15 cellular contexts compared by ENCODE assay signal in genomic region chr5:58357121-58357520, GRCh38.
"Had no signal": no experiment of that assay in that cellular context is flagged by ENCODE, and none has a peak within 500 bp of the region (broad histone marks: within the 10 kb centered on the region; RNA-seq: fewer than 3 reads in every experiment).

No MANE protein-coding gene starts in this region.

- H3K4me3 ChIP-seq: dorsolateral prefrontal cortex, right atrium auricular region, stomach, thoracic aorta, upper lobe of right lung had no signal

- H3K27me3 ChIP-seq: dorsolateral prefrontal cortex, right atrium auricular region, stomach, upper lobe of right lung had no signal

- H3K4me1 ChIP-seq: right atrium auricular region, stomach, upper lobe of right lung had no signal

- DNase-seq: activated CD4-positive, CD25-positive, alpha-beta regulatory T cell treated with anti-CD3 and anti-CD28 coated beads, Interleukin-2, amount 50 U/mL, for 72 hours; activated naive CD4-positive, alpha-beta T cell treated with Interleukin-2 at 50 U/mL for 16 hours; activated T-cell treated with anti-CD3 and anti-CD28 coated beads for 4 hours; dorsolateral prefrontal cortex; endodermal cell; erythroblast; hypothalamus; kidney glomerular epithelial cell; mesendoderm; occipital lobe; small intestine; stomach; upper lobe of right lung had no signal

- H3K9me3 ChIP-seq: right atrium auricular region, stomach, thoracic aorta, upper lobe of right lung had no signal

- H3K27ac ChIP-seq: dorsolateral prefrontal cortex, right atrium auricular region, stomach, thoracic aorta, upper lobe of right lung had no signal

- H3K36me3 ChIP-seq: right atrium auricular region, stomach, thoracic aorta, upper lobe of right lung had no signal

- ATAC-seq: upper lobe of right lung had no signal
